Comparison of ENCODE assay signal across 2 cellular contexts in genomic region chr21:34554670-34555069, GRCh38. TPM values are rescaled to one million over a fixed set of nuclear protein-coding genes. Genes with fewer than 3 reads are reported as not detected.
"Had no signal": no experiment of that assay in that cellular context is flagged by ENCODE, and none has a peak within 500 bp of the region (broad histone marks: within the 10 kb centered on the region; RNA-seq: fewer than 3 reads in every experiment).

No MANE protein-coding gene starts in this region.

RNA-seq across cellular contexts. Expression of gene KCNE1, which starts 42.7 kb away (rescaled TPM):
- polyA plus RNA-seq: immature natural killer cell; naive thymus-derived CD8-positive, alpha-beta T cell had no signal
